Comparison of ENCODE assay signal across 1 cellular context in the genomic region with DNA sequence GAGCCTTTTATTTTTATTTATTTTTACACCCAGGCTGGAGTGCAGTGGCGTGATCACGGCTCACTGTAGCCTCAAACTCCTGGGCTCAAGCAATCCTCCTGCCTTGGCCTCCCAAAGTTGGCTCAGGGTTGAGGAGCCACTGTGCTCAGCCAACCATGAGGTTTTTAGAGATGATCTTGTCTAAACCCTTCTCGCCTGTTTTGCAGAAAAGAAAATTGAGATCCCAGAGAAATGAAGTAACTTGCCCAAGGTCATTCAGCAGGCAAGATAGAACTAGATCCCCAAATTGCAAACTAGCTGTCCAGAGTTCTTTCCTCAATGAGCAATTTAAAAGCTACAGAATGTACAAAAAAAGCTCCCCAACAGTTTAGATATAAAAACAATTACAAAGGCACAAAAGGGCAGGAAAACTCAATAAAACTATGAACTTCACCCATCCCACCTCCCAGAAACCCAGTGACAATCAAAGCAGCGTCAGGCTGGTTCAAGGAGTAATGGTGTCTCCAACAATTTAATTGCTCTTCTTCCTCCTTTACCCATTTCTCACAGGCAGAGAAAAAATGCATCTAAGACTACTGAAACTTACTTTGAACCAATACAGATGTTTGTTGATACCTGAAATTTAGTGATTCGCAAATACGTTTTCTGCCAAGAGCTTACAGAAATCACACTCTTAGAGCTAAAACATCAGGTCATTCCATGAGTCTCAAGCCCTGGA.
TF ChIP-seq lines count a peak whose summit lies in the region.

No MANE protein-coding gene starts in this region.

TF ChIP-seq in SK-N-SH, 30 proteins besides CTCF, POLR2A, EP300 and RAD21:
- TF ChIP-seq YY1 (IDR thresholded peaks at IDR 0.05; ENCODE audit: low read depth), result 0 out of 2 replicates have a peak, but pooled peaks have one; percentile 10
- TF ChIP-seq, protein P1, sequence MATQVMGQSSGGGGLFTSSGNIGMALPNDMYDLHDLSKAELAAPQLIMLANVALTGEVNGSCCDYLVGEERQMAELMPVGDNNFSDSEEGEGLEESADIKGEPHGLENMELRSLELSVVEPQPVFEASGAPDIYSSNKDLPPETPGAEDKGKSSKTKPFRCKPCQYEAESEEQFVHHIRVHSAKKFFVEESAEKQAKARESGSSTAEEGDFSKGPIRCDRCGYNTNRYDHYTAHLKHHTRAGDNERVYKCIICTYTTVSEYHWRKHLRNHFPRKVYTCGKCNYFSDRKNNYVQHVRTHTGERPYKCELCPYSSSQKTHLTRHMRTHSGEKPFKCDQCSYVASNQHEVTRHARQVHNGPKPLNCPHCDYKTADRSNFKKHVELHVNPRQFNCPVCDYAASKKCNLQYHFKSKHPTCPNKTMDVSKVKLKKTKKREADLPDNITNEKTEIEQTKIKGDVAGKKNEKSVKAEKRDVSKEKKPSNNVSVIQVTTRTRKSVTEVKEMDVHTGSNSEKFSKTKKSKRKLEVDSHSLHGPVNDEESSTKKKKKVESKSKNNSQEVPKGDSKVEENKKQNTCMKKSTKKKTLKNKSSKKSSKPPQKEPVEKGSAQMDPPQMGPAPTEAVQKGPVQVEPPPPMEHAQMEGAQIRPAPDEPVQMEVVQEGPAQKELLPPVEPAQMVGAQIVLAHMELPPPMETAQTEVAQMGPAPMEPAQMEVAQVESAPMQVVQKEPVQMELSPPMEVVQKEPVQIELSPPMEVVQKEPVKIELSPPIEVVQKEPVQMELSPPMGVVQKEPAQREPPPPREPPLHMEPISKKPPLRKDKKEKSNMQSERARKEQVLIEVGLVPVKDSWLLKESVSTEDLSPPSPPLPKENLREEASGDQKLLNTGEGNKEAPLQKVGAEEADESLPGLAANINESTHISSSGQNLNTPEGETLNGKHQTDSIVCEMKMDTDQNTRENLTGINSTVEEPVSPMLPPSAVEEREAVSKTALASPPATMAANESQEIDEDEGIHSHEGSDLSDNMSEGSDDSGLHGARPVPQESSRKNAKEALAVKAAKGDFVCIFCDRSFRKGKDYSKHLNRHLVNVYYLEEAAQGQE (IDR thresholded peaks at IDR 0.05; ENCODE audit: low read depth, low read length), result no peak
